Comparison of ENCODE assay signal across 25 cellular contexts in the genomic region with DNA sequence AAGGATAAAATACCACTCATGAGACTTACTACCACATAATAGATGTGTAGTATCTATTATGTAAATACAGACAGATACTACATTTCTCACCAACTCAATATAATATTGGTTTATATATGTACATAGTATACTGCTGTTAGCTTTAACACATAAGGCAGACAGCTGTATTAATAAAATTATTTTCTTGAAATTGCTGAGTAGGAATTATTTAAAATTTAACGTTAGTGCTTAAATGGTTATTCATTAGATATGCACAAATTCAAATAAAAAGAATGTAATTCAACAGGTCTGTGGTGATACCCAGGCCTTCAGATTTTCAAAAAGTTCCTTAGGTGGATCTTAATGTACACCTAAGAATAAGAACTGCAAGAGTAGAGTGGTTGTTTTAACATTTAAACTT.
"Had no signal": no experiment of that assay in that cellular context is flagged by ENCODE, and none has a peak within 500 bp of the region (broad histone marks: within the 10 kb centered on the region; RNA-seq: fewer than 3 reads in every experiment).

No MANE protein-coding gene starts in this region.

- H3K9me3 ChIP-seq: esophagus muscularis mucosa, gastroesophageal sphincter, heart right ventricle, left ventricle myocardium inferior, lower lobe of right lung, mucosa of descending colon had no signal

- H3K27me3 ChIP-seq: dorsolateral prefrontal cortex, esophagus muscularis mucosa, foreskin keratinocyte, gastroesophageal sphincter, heart right ventricle had no signal

- ATAC-seq: foreskin keratinocyte, gastroesophageal sphincter, heart right ventricle, left colon, left lobe of liver, lower lobe of right lung, mucosa of descending colon had no signal

- H3K27ac ChIP-seq: coronary artery, esophagus muscularis mucosa, foreskin keratinocyte, gastroesophageal sphincter, heart right ventricle, left ventricle myocardium inferior, lower lobe of right lung had no signal

- H3K4me1 ChIP-seq: esophagus muscularis mucosa, gastroesophageal sphincter, heart right ventricle, left ventricle myocardium inferior, lower lobe of right lung had no signal

- FAIRE-seq: colon, endothelial cell of umbilical vein, frontal cortex, kidney had no signal

- DNase-seq: dermis blood vessel endothelial cell; dorsolateral prefrontal cortex; effector CD4-positive, alpha-beta T cell; effector memory CD4-positive, alpha-beta T cell; foreskin keratinocyte; glutamatergic neuron; head of caudate nucleus; heart right ventricle; hippocampal formation; islet precursor cell; kidney; kidney glomerular epithelial cell; left colon; left ventricle myocardium inferior; lower lobe of right lung; mesenchymal stem cell; mucosa of descending colon; naive B cell had no signal

- H3K4me3 ChIP-seq: coronary artery, dorsolateral prefrontal cortex, esophagus muscularis mucosa, gastroesophageal sphincter, heart right ventricle, left ventricle myocardium inferior, lower lobe of right lung, mucosa of descending colon had no signal
